Comparison of ENCODE assay signal across 8 cellular contexts in genomic region chr3:57691411-57692133, GRCh38. TPM values are rescaled to one million over a fixed set of nuclear protein-coding genes. Genes with fewer than 3 reads are reported as not detected.
DNase-seq lines count a peak whose midpoint lies in the region; ATAC-seq and TF ChIP-seq lines count a peak whose summit lies in the region.

No MANE protein-coding gene starts in this region.

- H3K4me2 ChIP-seq in parathyroid adenoma (ENCODE audit: low read length), result peak overlapping the region; percentile 92

- H3K36me3 Mint-ChIP-seq in T-helper 17 cell (ENCODE audit: low read depth), result no peaks in the 10 kb centered on the region

- ATAC-seq in T-helper 17 cell, result no peak

- peaks cover 29% of the 10 kb centered on the region for H3K79me2 ChIP-seq in parathyroid adenoma

- no peaks in the 10 kb centered on the region for H3K27me3 ChIP-seq in HAP-1 (ENCODE audit: low read depth)
- H3K27me3 ChIP-seq in esophagus (ENCODE audit: control insufficient read depth in 1 of 2, insufficient read depth in 2 of 2, low read length in 2 of 2), result no peaks in the 10 kb centered on the region
- no peaks in the 10 kb centered on the region for H3K27me3 ChIP-seq in parathyroid adenoma (ENCODE audit: control insufficient read depth, insufficient read depth, low read length)

- H3K27ac Mint-ChIP-seq in T-helper 17 cell, result peak overlapping the region; percentile 96

- peak overlapping the region; percentile 95 for H2AFZ ChIP-seq in parathyroid adenoma

- H3K9me3 ChIP-seq in HAP-1 (no peaks in the 10 kb centered on the region), T-helper 17 cell (ENCODE audit: control insufficient read depth, low read length, poor library complexity, severe bottlenecking) (no peaks in the 10 kb centered on the region), esophagus (ENCODE audit: control insufficient read depth in 2 of 2, insufficient read depth in 1 of 2, low read depth in 1 of 2, low read length in 1 of 2) (no peaks in the 10 kb centered on the region), parathyroid adenoma (ENCODE audit: control insufficient read depth, low read length) (no peaks in the 10 kb centered on the region)

- 8 to 10% methylated on average over 19 of the region's 19 CpGs for WGBS in esophagus, 2 donors

- H3K27ac ChIP-seq in esophagus (ENCODE audit: low read depth in 2 of 2, low read length in 1 of 2), result peak overlapping the region; percentile 99 to 100
- peak overlapping the region; percentile 87 for H3K27ac ChIP-seq in parathyroid adenoma

- H3K9ac ChIP-seq in parathyroid adenoma, result no peak overlapping the region

- no peak for TF ChIP-seq CTCF in parathyroid adenoma (IDR thresholded peaks at IDR 0.05)

- H3K4me3 ChIP-seq in HAP-1 (peak overlapping the region; percentile 49), esophagus (ENCODE audit: low read depth in 1 of 2, low read length in 2 of 2) (peak overlapping the region; percentile 90 to 95), parathyroid adenoma (ENCODE audit: low read depth, low read length) (peak overlapping the region; percentile 91)

- H3K27me3 Mint-ChIP-seq in T-helper 17 cell, result no peaks in the 10 kb centered on the region

- in situ Hi-C loops in HAP-1 (cut with MboI; ENCODE audit: low sequenced_read_pairs), result no loop called here
- in situ Hi-C loops in ACHN (cut with HindIII; ENCODE audit: low pct_ligation_motif_present, low pct_unique_long_range_greater_than_20kb, low sequenced_read_pairs), result no loop called here

- peak overlapping the region; percentile 92 for H3K4me3 Mint-ChIP-seq in T-helper 17 cell

- no peaks in the 10 kb centered on the region for H3K36me3 ChIP-seq in HAP-1 (replicated peaks)
- no peaks in the 10 kb centered on the region for H3K36me3 ChIP-seq in esophagus (ENCODE audit: control insufficient read depth in 2 of 2, insufficient read depth in 2 of 2, low read length in 1 of 2)
- no peaks in the 10 kb centered on the region for H3K36me3 ChIP-seq in parathyroid adenoma (ENCODE audit: control insufficient read depth, insufficient read depth, low read length)

- DNase-seq in HAP-1 (ENCODE audit: low spot score in 2 of 2) (peak; percentile 36 to 51), T-helper 17 cell (no peak), D341Med (ENCODE audit: low spot score) (no peak), GM03348 (ENCODE audit: low spot score) (no peak), ACHN (no peak), iPS-NIHi11 (ENCODE audit: low spot score) (no peak)

- H3K4me1 ChIP-seq in HAP-1 (peaks cover 11% of the 10 kb centered on the region), esophagus (ENCODE audit: control insufficient read depth in 2 of 2, insufficient read depth in 2 of 2, low read length in 1 of 2) (no peaks in the 10 kb centered on the region), parathyroid adenoma (peaks cover 3% of the 10 kb centered on the region)

- H3K4me1 Mint-ChIP-seq in T-helper 17 cell, result peaks cover 24% of the 10 kb centered on the region

RNA-seq across cellular contexts. Expression of gene DENND6A, which starts 1.3 kb away (rescaled TPM):
- total RNA-seq in T-helper 17 cell, result 10 to 100 TPM; 38.9 to 49.7 TPM
- polyA plus RNA-seq in esophagus, result 1 to 10 TPM; 6.0 to 6.8 TPM

Comparison
In these comparisons a context has a peak if more than half of its experiments do, and no peak if none do; other contexts are left out.
1. DNase-seq: peak in HAP-1 (2 of 2); none in T-helper 17 cell (0 of 3), D341Med (single experiment), GM03348 (single experiment), ACHN (single experiment) and iPS-NIHi11 (single experiment).
2. Peak in every context shown above with its lines, with median percentiles within 50 percentile points of each other: H3K4me3 ChIP-seq.